ENCODE assay signal across 11 cellular contexts in the genomic region with DNA sequence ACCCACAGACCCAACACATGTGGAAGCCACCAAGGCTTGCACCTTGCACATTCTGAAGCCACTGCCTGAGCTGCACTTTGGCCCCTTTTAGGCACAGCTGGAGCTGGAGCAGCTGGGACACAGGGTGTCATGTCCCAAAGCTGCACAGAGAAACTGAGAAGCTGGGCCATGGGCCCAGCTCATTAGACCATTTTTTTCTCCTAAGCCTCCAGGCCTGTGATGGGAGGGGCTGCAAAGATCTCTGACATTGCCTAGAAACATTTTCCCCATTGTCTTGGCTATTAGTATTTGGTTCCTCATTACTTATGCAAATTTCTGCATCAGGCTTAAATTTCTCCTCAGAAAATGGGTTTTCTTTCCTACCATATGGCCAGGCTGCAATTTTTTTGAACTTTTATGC.
"Had no signal": no experiment of that assay in that cellular context is flagged by ENCODE, and none has a peak within 500 bp of the region (broad histone marks: within the 10 kb centered on the region; RNA-seq: fewer than 3 reads in every experiment).

No MANE protein-coding gene starts in this region.

- DNase-seq: GM23248, GOT3, H7, H9, HCEC 1CT, HFFc6 had no signal

- H3K9ac ChIP-seq: GM23248 had no signal

- H3K4me1 Mint-ChIP-seq: GM23338, H9 had no signal

- H3K36me3 ChIP-seq: HAP-1 had no signal

- H3K4me1 ChIP-seq: HAP-1 had no signal

- H3K4me3 ChIP-seq: GM23248, GM23338, HAP-1 had no signal

- H3K27ac ChIP-seq: GM23248 had no signal

- FAIRE-seq: H1, H54 had no signal

- H3K27ac Mint-ChIP-seq: GM23338, H9, HFFc6 had no signal

- H3K9me3 ChIP-seq: HAP-1 had no signal

- ATAC-seq: GM23338, HCT116 had no signal

- H3K4me2 ChIP-seq: GM23338 had no signal

- H3K4me3 Mint-ChIP-seq: GM23338, H9, HFFc6 had no signal
